Comparison of ENCODE assay signal across 16 cellular contexts in the genomic region with DNA sequence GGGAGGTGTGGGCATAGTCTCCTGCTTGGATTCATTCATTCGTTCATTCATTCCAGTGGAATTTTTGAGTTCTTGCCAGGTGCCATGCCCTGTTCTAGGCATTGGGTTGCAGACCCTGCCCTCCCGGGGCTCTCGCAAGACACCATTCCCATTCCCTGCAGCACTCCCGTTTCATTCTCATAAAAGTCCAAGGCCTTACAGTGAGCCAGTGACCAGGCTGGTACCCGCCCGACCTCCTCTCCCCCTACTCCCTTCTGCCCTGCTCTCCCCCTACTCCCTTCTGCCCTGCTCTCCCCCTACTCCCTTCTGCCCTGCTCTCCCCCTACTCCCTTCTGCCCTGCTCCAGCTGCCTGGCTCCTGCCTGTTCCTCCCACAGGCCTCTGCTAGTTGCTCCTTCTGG. TPM values are rescaled to one million over a fixed set of nuclear protein-coding genes. Genes with fewer than 3 reads are reported as not detected.
DNase-seq lines count a peak whose midpoint lies in the region; ATAC-seq and TF ChIP-seq lines count a peak whose summit lies in the region.
"Had no signal": no experiment of that assay in that cellular context is flagged by ENCODE, and none has a peak within 500 bp of the region (broad histone marks: within the 10 kb centered on the region; RNA-seq: fewer than 3 reads in every experiment).

No MANE protein-coding gene starts in this region.

- peak overlapping the region; percentile 91 for H3K27ac ChIP-seq in AG04450 (ENCODE audit: low read depth, low read length)
- H3K27ac ChIP-seq in RWPE2 (ENCODE audit: poor library complexity, severe bottlenecking), result peak overlapping the region; percentile 100
- H3K27ac ChIP-seq in left lung, result peak overlapping the region; percentile 46 to 62

- no peaks in the 10 kb centered on the region for H3K27me3 ChIP-seq in AG04450 (ENCODE audit: control insufficient read depth, insufficient read depth, low read length)
- no peaks in the 10 kb centered on the region for H3K27me3 ChIP-seq in RWPE2 (ENCODE audit: insufficient read depth, poor library complexity, severe bottlenecking)
- H3K27me3 ChIP-seq in left lung, result no peaks in the 10 kb centered on the region
- no peaks in the 10 kb centered on the region for H3K27me3 ChIP-seq in skeletal muscle satellite cell (ENCODE audit: control insufficient read depth, insufficient read depth, low read length)
- H3K27me3 ChIP-seq: cardiac muscle cell had no signal

- H3K27me3 Mint-ChIP-seq in WTC11 (ENCODE audit: low read depth), result no peaks in the 10 kb centered on the region

- DNase-seq in AG04450 (ENCODE audit: low read depth, low spot score), result no peak
- no peak for DNase-seq in RWPE2 (ENCODE audit: low spot score)
- peak in 1 of 2 donors; percentile 20 for DNase-seq in left lung
- no peak for DNase-seq in anterior cingulate cortex (lab: John Stamatoyannopoulos, UW)
- no peak for DNase-seq in WTC11 (ENCODE audit: low spot score)
- DNase-seq in CD1c-positive myeloid dendritic cell (ENCODE audit: extremely low spot score), result no peak
- DNase-seq: activated CD4-positive, alpha-beta memory T cell treated with anti-CD3 and anti-CD28 coated beads for 36 hours; DMS53; kidney; NCI-H1436; nephron progenitor cell; RPMI8226 had no signal

- H3K36me3 ChIP-seq in RWPE2 (ENCODE audit: low read depth) (no peaks in the 10 kb centered on the region), left lung (no peaks in the 10 kb centered on the region), skeletal muscle satellite cell (ENCODE audit: insufficient read depth, low read length) (no peaks in the 10 kb centered on the region)
- H3K36me3 ChIP-seq: cardiac muscle cell had no signal

- POLR2A ChIA-PET in AG04450 (lab: Yijun Ruan, JAX) (interaction anchor here (0.9 to 2.7 kb wide), 5 partner anchors 18 to 32 kb away, joined by 3 to 12 read pairs (median 7); no protein-coding TSS in a partner anchor), WTC11 (lab: Charles Lee) (interaction anchor here (1.0 to 1.7 kb wide), 3 partner anchors 19 to 32 kb away, joined by 3 to 11 read pairs (median 4); no protein-coding TSS in a partner anchor)

- CTCF ChIA-PET in AG04450 (lab: Charles Lee), result interaction anchor here (1.2 to 1.7 kb wide), 2 partner anchors 26 to 142 kb away, joined by 5 to 7 read pairs; no protein-coding TSS in a partner anchor
- CTCF ChIA-PET in WTC11 (lab: Charles Lee), result interaction anchor here (0.9 to 2.7 kb wide), 6 partner anchors 19 to 45 kb away, joined by 3 to 12 read pairs (median 6); no protein-coding TSS in a partner anchor

- H3K9me3 Mint-ChIP-seq in WTC11, result no peaks in the 10 kb centered on the region
- H3K9me3 Mint-ChIP-seq: activated CD4-positive, alpha-beta memory T cell treated with anti-CD3 and anti-CD28 coated beads for 36 hours; IgD-negative memory B cell; nephron progenitor cell had no signal

- H3K4me1 ChIP-seq in RWPE2 (ENCODE audit: insufficient read depth, poor library complexity, severe bottlenecking), result peaks cover 73% of the 10 kb centered on the region
- peaks cover 39 to 42% of the 10 kb centered on the region in 2 donors for H3K4me1 ChIP-seq in left lung
- peaks cover 82% of the 10 kb centered on the region for H3K4me1 ChIP-seq in skeletal muscle satellite cell (ENCODE audit: control insufficient read depth, insufficient read depth, low read length)

- no peak overlapping the region for H3K4me2 ChIP-seq in skeletal muscle satellite cell (ENCODE audit: low read length)

- H3K9ac ChIP-seq in skeletal muscle satellite cell (ENCODE audit: low read depth, low read length), result peak overlapping the region; percentile 69

- TF ChIP-seq CTCF in AG04450 (IDR thresholded peaks at IDR 0.05; ENCODE audit: low read depth, low read length), result no peak
- TF ChIP-seq CTCF in RWPE2 (IDR thresholded peaks at IDR 0.05; ENCODE audit: poor library complexity, severe bottlenecking), result no peak
- TF ChIP-seq CTCF in left lung (IDR thresholded peaks at IDR 0.05), result no peak
- TF ChIP-seq CTCF in WTC11 (IDR thresholded peaks at IDR 0.05), result no peak

- H3K9me3 ChIP-seq in AG04450 (ENCODE audit: control insufficient read depth, insufficient read depth, low read length) (no peaks in the 10 kb centered on the region), RWPE2 (ENCODE audit: severe bottlenecking) (no peaks in the 10 kb centered on the region), left lung (no peaks in the 10 kb centered on the region), skeletal muscle satellite cell (replicated peaks; ENCODE audit: low read length) (no peaks in the 10 kb centered on the region)

- H3K4me3 ChIP-seq in AG04450 (ENCODE audit: low read depth, low read length) (no peak overlapping the region), RWPE2 (ENCODE audit: severe bottlenecking) (no peak overlapping the region), left lung (no peak overlapping the region), skeletal muscle satellite cell (ENCODE audit: low read length) (no peak overlapping the region)
- H3K4me3 ChIP-seq: cardiac muscle cell had no signal

- H3K4me1 Mint-ChIP-seq in WTC11, result peaks cover 62% of the 10 kb centered on the region
- H3K4me1 Mint-ChIP-seq: IgD-negative memory B cell had no signal

- H3K4me3 Mint-ChIP-seq in WTC11, result no peak overlapping the region
- H3K4me3 Mint-ChIP-seq: activated CD4-positive, alpha-beta memory T cell treated with anti-CD3 and anti-CD28 coated beads for 36 hours; IgD-negative memory B cell; nephron progenitor cell had no signal

- ATAC-seq in RWPE2 (ENCODE audit: low read depth), result no peak; the same call in 2 of the 3 replicates
- ATAC-seq in left lung, result no peak
- ATAC-seq in GM21737 (IDR thresholded peaks at IDR 0.05; ENCODE audit: unreplicated experiment), result no peak
- no peak for ATAC-seq in WTC11

- intact Hi-C loops in left lung (cut with DNase I), result no loop called here

- H3K27ac Mint-ChIP-seq in WTC11, result no peak overlapping the region
- H3K27ac Mint-ChIP-seq: activated CD4-positive, alpha-beta memory T cell treated with anti-CD3 and anti-CD28 coated beads for 36 hours; IgD-negative memory B cell; nephron progenitor cell had no signal

- H3K36me3 Mint-ChIP-seq in WTC11, result no peaks in the 10 kb centered on the region
- H3K36me3 Mint-ChIP-seq: activated CD4-positive, alpha-beta memory T cell treated with anti-CD3 and anti-CD28 coated beads for 36 hours; IgD-negative memory B cell had no signal

TF ChIP-seq in WTC11, 78 proteins besides CTCF, POLR2A, EP300 and RAD21 (continues in another document):
- no peak for TF ChIP-seq PRRX2 (CRISPR knock-in tag; IDR thresholded peaks at IDR 0.05)
- no peak for TF ChIP-seq ATF2 (CRISPR knock-in tag; IDR thresholded peaks at IDR 0.05; ENCODE audit: borderline replicate concordance, low read depth)
- no peak for TF ChIP-seq ZBTB21 (CRISPR knock-in tag; IDR thresholded peaks at IDR 0.05; ENCODE audit: borderline replicate concordance)
- TF ChIP-seq E2F1 (CRISPR knock-in tag; IDR thresholded peaks at IDR 0.05), result no peak
- TF ChIP-seq, protein P1, sequence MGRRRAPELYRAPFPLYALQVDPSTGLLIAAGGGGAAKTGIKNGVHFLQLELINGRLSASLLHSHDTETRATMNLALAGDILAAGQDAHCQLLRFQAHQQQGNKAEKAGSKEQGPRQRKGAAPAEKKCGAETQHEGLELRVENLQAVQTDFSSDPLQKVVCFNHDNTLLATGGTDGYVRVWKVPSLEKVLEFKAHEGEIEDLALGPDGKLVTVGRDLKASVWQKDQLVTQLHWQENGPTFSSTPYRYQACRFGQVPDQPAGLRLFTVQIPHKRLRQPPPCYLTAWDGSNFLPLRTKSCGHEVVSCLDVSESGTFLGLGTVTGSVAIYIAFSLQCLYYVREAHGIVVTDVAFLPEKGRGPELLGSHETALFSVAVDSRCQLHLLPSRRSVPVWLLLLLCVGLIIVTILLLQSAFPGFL (CRISPR knock-in tag; IDR thresholded peaks at IDR 0.05; ENCODE audit: borderline replicate concordance), result no peak
- no peak for TF ChIP-seq NR3C1 (CRISPR knock-in tag; conservative IDR thresholded peaks at IDR 0.05; ENCODE audit: low read depth)
- TF ChIP-seq ZNF317 (CRISPR knock-in tag; IDR thresholded peaks at IDR 0.05; ENCODE audit: borderline replicate concordance, low read depth), result no peak
- no peak for TF ChIP-seq KAT7 (CRISPR knock-in tag; IDR thresholded peaks at IDR 0.05; ENCODE audit: borderline replicate concordance)

RNA-seq across cellular contexts. Expression of gene AMOTL2, which starts 41.9 kb away (rescaled TPM):
- 74.5 and 78.9 TPM in 2 replicates for polyA plus RNA-seq in AG04450 (2011; rRNA removed)
- polyA minus RNA-seq in AG04450 (2011; rRNA and poly(A)+ RNA removed), result 111 and 136 TPM in 2 replicates
- total RNA-seq in left lung, result 100 to 1,000 TPM in 1 of 2 donors, 10 to 100 TPM in 1; 69.2 to 106 TPM
- total RNA-seq in skeletal muscle satellite cell (2012; rRNA removed), result 40.8 and 77.5 TPM in 2 replicates
- 76.9 to 85.4 TPM (median 79.9 TPM) in 3 replicates for total RNA-seq in WTC11 (2021)
- polyA plus RNA-seq: IgD-negative memory B cell had no signal
